In the genomic region with DNA sequence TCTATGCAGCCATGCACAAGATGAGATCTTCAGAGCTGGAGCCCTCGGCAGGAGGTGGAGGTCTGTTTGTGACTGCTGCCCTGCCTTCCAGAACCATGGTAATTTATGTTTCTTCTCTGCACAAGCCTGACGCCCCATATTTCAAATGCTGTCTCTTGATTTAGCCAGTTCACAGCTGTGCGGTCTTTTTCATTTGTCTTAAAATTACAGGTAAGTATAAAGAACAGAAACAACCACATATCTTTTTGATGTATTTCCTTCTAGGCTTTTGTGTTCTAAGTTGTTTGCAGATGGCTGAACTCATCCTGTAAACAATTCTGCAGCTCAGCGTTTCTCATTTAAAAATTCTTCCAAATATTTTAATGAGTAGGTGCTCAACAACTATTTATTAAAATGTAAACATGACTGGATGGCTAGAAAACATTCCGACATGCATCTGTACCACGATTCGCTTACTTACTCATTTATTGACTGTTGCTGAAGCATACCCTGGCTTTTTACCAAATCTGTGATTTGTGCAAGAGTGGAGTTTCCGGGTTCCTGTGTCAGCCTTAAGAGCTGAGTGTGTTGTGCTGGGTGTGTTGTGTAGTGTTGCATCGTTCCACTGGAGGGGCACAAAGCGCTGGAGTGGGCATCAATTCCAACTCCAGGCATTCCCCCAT, we compare ENCODE assay signal across 10 cellular contexts. TPM values are rescaled to one million over a fixed set of nuclear protein-coding genes. Genes with fewer than 3 reads are reported as not detected.
A peak's percentile ranks its signal among the peaks of the same experiment; 100 is the strongest.
DNase-seq lines count a peak whose midpoint lies in the region; ATAC-seq and TF ChIP-seq lines count a peak whose summit lies in the region.
"Had no signal": no experiment of that assay in that cellular context is flagged by ENCODE, and none has a peak within 500 bp of the region (broad histone marks: within the 10 kb centered on the region; RNA-seq: fewer than 3 reads in every experiment).

No MANE protein-coding gene starts in this region.

- TF ChIP-seq POLR2A in vagina (IDR thresholded peaks at IDR 0.05): no peak

- H3K27me3 ChIP-seq in vagina: no peaks in the 10 kb centered on the region
- H3K27me3 ChIP-seq: upper lobe of left lung had no signal

- H3K27ac ChIP-seq in vagina: no peak overlapping the region
- H3K27ac ChIP-seq: 22Rv1 had no signal

- no peaks in the 10 kb centered on the region for H3K9me3 Mint-ChIP-seq in central memory CD8-positive, alpha-beta T cell

- H3K4me3 Mint-ChIP-seq in central memory CD8-positive, alpha-beta T cell: peak overlapping the region; percentile 70

- ATAC-seq in central memory CD8-positive, alpha-beta T cell (replicated peaks; ENCODE audit: extremely low read depth, poor library complexity, severe bottlenecking): peak; percentile 65
- no peak for ATAC-seq in left ventricle myocardium superior

- H3K4me1 Mint-ChIP-seq in central memory CD8-positive, alpha-beta T cell: peaks cover 95% of the 10 kb centered on the region

- peaks cover 34% of the 10 kb centered on the region for H3K4me1 ChIP-seq in vagina

- H3K9me3 ChIP-seq in vagina: no peaks in the 10 kb centered on the region
- H3K9me3 ChIP-seq: upper lobe of left lung had no signal

- H3K4me3 ChIP-seq in vagina: no peak overlapping the region
- H3K4me3 ChIP-seq: upper lobe of left lung had no signal

- TF ChIP-seq CTCF in vagina (IDR thresholded peaks at IDR 0.05): no peak

- no peaks in the 10 kb centered on the region for H3K36me3 ChIP-seq in vagina
- H3K36me3 ChIP-seq: upper lobe of left lung had no signal

- intact Hi-C loops in vagina (cut with DNase I) (no loop called here), left ventricle myocardium superior (cut with micrococcal nuclease) (no loop called here)

- peaks cover 22% of the 10 kb centered on the region for H3K36me3 Mint-ChIP-seq in central memory CD8-positive, alpha-beta T cell (ENCODE audit: insufficient read depth)

- DNase-seq in NCI-H2029 treated with DMSO at 0.1 percent for 48 hours (lab: John Stamatoyannopoulos, UW) (peak; percentile 2), NCI-H2029 (lab: John Stamatoyannopoulos, UW) (no peak), renal cortical epithelial cell (ENCODE audit: low read depth) (peak; percentile 94), cortex of kidney (lab: John Stamatoyannopoulos, UW) (no peak), vagina (ENCODE audit: extremely low spot score in 2 of 2) (no peak), left ventricle myocardium superior (no peak)
- peak in 1 of 2 donors; percentile 37 for DNase-seq in central memory CD8-positive, alpha-beta T cell (ENCODE audit: low spot score in 2 of 2)
- DNase-seq: upper lobe of left lung had no signal

- H3K27me3 Mint-ChIP-seq in central memory CD8-positive, alpha-beta T cell: no peaks in the 10 kb centered on the region

- peak overlapping the region; percentile 82 for H3K27ac Mint-ChIP-seq in central memory CD8-positive, alpha-beta T cell (ENCODE audit: low read depth)

TF ChIP-seq in PFSK-1, 5 proteins besides CTCF, POLR2A, EP300 and RAD21:
- TF ChIP-seq FOXP2 (optimal IDR thresholded peaks at IDR 0.05; ENCODE audit: borderline replicate concordance, extremely low read depth, extremely low read length, insufficient read depth) (peak; percentile 40), REST (IDR thresholded peaks at IDR 0.05; ENCODE audit: insufficient read depth in 1 of 2, low read depth in 2 of 2, low read length in 2 of 2) (no peak)

RNA-seq across cellular contexts. Expression of gene PIP4K2A, which starts 58.9 kb away (rescaled TPM):
- polyA plus RNA-seq in PFSK-1 (2012; ENCODE audit: insufficient read length, low read depth): 45.8 TPM
- total RNA-seq in renal cortical epithelial cell (24.1 and 42.5 TPM in 2 replicates), vagina (20.6 TPM), left ventricle myocardium superior (12.1 TPM)

Comparison
In these comparisons a context has a peak if more than half of its experiments do, and no peak if none do; other contexts are left out.
1. DNase-seq: peak in NCI-H2029 treated with DMSO at 0.1 percent for 48 hours (single experiment) and renal cortical epithelial cell (single experiment); none in NCI-H2029 (single experiment), cortex of kidney (single experiment), vagina (0 of 2) and left ventricle myocardium superior (single experiment).